ENCODE assay signal across 21 cellular contexts in genomic region chr2:207987025-207987716, GRCh38.
"Had no signal": no experiment of that assay in that cellular context is flagged by ENCODE, and none has a peak within 500 bp of the region (broad histone marks: within the 10 kb centered on the region; RNA-seq: fewer than 3 reads in every experiment).

No MANE protein-coding gene starts in this region.

- ATAC-seq: activated CD8-positive, alpha-beta memory T cell treated with anti-CD3 and anti-CD28 coated beads, Interleukin-2, amount 10 ng/mL, durations not matched to agents 7 days and 5 days; left lobe of liver had no signal

- H3K27ac ChIP-seq: ascending aorta, colonic mucosa, tibial nerve, uterus, WERI-Rb-1 had no signal

- H3K4me1 ChIP-seq: ascending aorta, colonic mucosa, tibial nerve, uterus had no signal

- H3K9me3 Mint-ChIP-seq: activated T-helper 2 cell treated with anti-CD3 and anti-CD28 coated beads, Interferon-gamma antibody, Interleukin-2, Interleukin-4, amounts not matched to agents 10 μg/mL and 5 μg/mL and 100 μg/mL, durations not matched to agents 14 hours and 24 hours and 36 hours; central memory CD8-positive, alpha-beta T cell; mesothelial cell of epicardium; nephron; stimulated activated naive CD8-positive, alpha-beta T cell treated with anti-CD3 and anti-CD28 coated beads, Interleukin-15, Interleukin-2, amounts not matched to agents 100 ng/mL and 50 ng/mL, for 24 hours had no signal

- H3K4me3 Mint-ChIP-seq: activated CD8-positive, alpha-beta memory T cell treated with anti-CD3 and anti-CD28 coated beads, Interleukin-2, amount 10 ng/mL, durations not matched to agents 7 days and 5 days; central memory CD8-positive, alpha-beta T cell; mesothelial cell of epicardium; nephron; stimulated activated naive CD8-positive, alpha-beta T cell treated with anti-CD3 and anti-CD28 coated beads, Interleukin-15, Interleukin-2, amounts not matched to agents 100 ng/mL and 50 ng/mL, for 24 hours had no signal

- H3K9me3 ChIP-seq: ascending aorta, colonic mucosa, tibial nerve, uterus had no signal

- H3K36me3 ChIP-seq: ascending aorta, colonic mucosa, tibial nerve, uterus, WERI-Rb-1 had no signal

- H3K4me1 Mint-ChIP-seq: mesothelial cell of epicardium, nephron had no signal

- DNase-seq: activated CD4-positive, alpha-beta T cell treated with anti-CD3 and anti-CD28 coated beads for 1 hour; activated CD4-positive, alpha-beta T cell treated with anti-CD3 and anti-CD28 coated beads, Interleukin-2, amount 50 U/mL, for 48 hours; activated CD8-positive, alpha-beta memory T cell treated with anti-CD3 and anti-CD28 coated beads, Interleukin-2, amount 10 ng/mL, durations not matched to agents 7 days and 5 days; activated naive CD4-positive, alpha-beta T cell treated with Interleukin-2 at 50 U/mL for 16 hours; colonic mucosa; head of caudate nucleus; kidney; retina; stimulated activated CD4-positive, alpha-beta T cell treated with anti-CD3 and anti-CD28 coated beads, Interleukin-12 subunit alpha, Interleukin-12 subunit beta, amount 100 ng/mL, for 4 hours; stimulated activated CD4-positive, alpha-beta T cell treated with anti-CD3 and anti-CD28 coated beads, Interleukin-1b, Interleukin-23, amount 100 ng/mL, for 48 hours; stimulated activated CD8-positive, alpha-beta memory T cell treated with anti-CD3 and anti-CD28 coated beads, Interleukin-4, amount 100 ng/mL, for 48 hours; uterus; WERI-Rb-1 had no signal

- H3K27me3 ChIP-seq: ascending aorta, colonic mucosa, tibial nerve, uterus had no signal

- H3K27me3 Mint-ChIP-seq: activated CD8-positive, alpha-beta memory T cell treated with anti-CD3 and anti-CD28 coated beads, Interleukin-2, amount 10 ng/mL, durations not matched to agents 7 days and 5 days; central memory CD8-positive, alpha-beta T cell; stimulated activated naive CD8-positive, alpha-beta T cell treated with anti-CD3 and anti-CD28 coated beads, Interleukin-15, Interleukin-2, amounts not matched to agents 100 ng/mL and 50 ng/mL, for 24 hours had no signal

- H3K36me3 Mint-ChIP-seq: activated CD8-positive, alpha-beta memory T cell treated with anti-CD3 and anti-CD28 coated beads, Interleukin-2, amount 10 ng/mL, durations not matched to agents 7 days and 5 days had no signal

- H3K4me3 ChIP-seq: ascending aorta, colonic mucosa, tibial nerve, uterus had no signal

- H3K27ac Mint-ChIP-seq: activated CD8-positive, alpha-beta memory T cell treated with anti-CD3 and anti-CD28 coated beads, Interleukin-2, amount 10 ng/mL, durations not matched to agents 7 days and 5 days; activated T-helper 2 cell treated with anti-CD3 and anti-CD28 coated beads, Interferon-gamma antibody, Interleukin-2, Interleukin-4, amounts not matched to agents 10 μg/mL and 5 μg/mL and 100 μg/mL, durations not matched to agents 14 hours and 24 hours and 36 hours; mesothelial cell of epicardium; nephron; stimulated activated naive CD8-positive, alpha-beta T cell treated with anti-CD3 and anti-CD28 coated beads, Interleukin-15, Interleukin-2, amounts not matched to agents 100 ng/mL and 50 ng/mL, for 24 hours had no signal
